11 cellular contexts compared by ENCODE assay signal in genomic region chr14:31911160-31911559, GRCh38.
"Had no signal": no experiment of that assay in that cellular context is flagged by ENCODE, and none has a peak within 500 bp of the region (broad histone marks: within the 10 kb centered on the region; RNA-seq: fewer than 3 reads in every experiment).

No MANE protein-coding gene starts in this region.

- H2AFZ ChIP-seq: GM23248, GM23338 had no signal

- H3K27ac Mint-ChIP-seq: GM23338, H9, HFFc6 had no signal

- FAIRE-seq: H1, H54 had no signal

- H3K9me3 ChIP-seq: HAP-1 had no signal

- H3K4me3 ChIP-seq: GM23248, GM23338, HAP-1 had no signal

- DNase-seq: GM23248, GOT3, H7, H9, HCEC 1CT, HFFc6 had no signal

- ATAC-seq: GM23338, HCT116 had no signal

- H3K4me1 Mint-ChIP-seq: GM23338 had no signal

- H3K36me3 ChIP-seq: HAP-1 had no signal

- H3K4me3 Mint-ChIP-seq: GM23338, H9, HFFc6 had no signal

- H3K4me2 ChIP-seq: GM23338 had no signal

- H3K9ac ChIP-seq: GM23248 had no signal

- H3K27ac ChIP-seq: GM23248 had no signal

- H3K4me1 ChIP-seq: HAP-1 had no signal
